ENCODE assay signal across 1 cellular context in genomic region chr2:38461470-38461869, GRCh38.
TF ChIP-seq lines count a peak whose summit lies in the region.

No MANE protein-coding gene starts in this region.

TF ChIP-seq in HCT116, 20 proteins besides CTCF, POLR2A, EP300 and RAD21 (continued from another document):
- TF ChIP-seq TCF7L2 (IDR thresholded peaks at IDR 0.05; ENCODE audit: borderline replicate concordance, extremely low read depth, insufficient read depth, insufficient read length) = no peak
- TF ChIP-seq SRF (IDR thresholded peaks at IDR 0.05; ENCODE audit: low read depth) = no peak
- TF ChIP-seq ATF3 (IDR thresholded peaks at IDR 0.05) = no peak
- TF ChIP-seq EZH2phosphoT487 (IDR thresholded peaks at IDR 0.05; ENCODE audit: borderline replicate concordance) = no peak
- no peak for TF ChIP-seq JUND (IDR thresholded peaks at IDR 0.05)
- no peak for TF ChIP-seq ZFX (IDR thresholded peaks at IDR 0.05)
- TF ChIP-seq REST (IDR thresholded peaks at IDR 0.05; ENCODE audit: low read depth) = no peak
- TF ChIP-seq YY1 (IDR thresholded peaks at IDR 0.05; ENCODE audit: extremely low read depth, insufficient replicate concordance, low read depth, low read length) = no peak
